ENCODE assay signal across 9 cellular contexts in the genomic region with DNA sequence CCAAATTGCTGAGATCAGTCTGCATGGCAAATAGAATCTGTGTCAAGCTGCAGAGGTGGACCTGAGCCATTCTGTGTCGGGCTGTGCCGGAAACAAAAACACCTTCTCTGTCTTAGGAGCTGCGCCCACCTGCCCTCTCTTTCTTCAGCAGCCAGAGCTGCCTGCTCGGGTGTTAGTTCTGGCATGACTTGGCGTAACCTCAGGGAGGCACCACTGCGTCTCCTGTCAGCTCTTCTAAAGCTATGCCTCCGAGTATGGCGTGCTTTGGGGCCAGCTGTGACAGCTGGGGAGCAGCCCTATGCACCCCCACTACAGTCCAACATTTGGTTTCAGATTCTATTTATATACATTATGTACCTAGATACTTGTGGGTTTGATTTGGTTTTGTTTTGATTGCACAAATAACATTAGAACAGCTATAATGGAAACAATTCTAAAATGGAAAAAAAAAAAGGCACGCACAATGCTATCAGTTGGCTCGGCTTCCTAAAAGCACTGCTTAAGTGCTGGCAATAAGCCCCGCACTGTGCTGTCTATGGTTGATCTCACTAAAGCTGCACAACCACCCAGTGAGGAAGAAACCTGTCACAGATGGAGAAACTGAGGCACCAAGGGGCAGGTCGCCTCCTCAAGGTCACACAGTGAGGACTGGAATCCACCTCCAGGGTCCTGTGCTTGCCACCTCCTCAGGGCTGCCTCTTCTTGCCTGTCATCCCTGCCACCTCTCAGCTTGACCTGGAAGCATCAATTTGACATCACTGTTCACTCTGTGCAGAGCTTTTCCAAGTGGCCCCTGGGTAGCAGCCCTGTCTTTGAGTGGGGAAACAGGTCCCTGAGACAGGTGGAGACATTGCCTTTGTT. TPM values are rescaled to one million over a fixed set of nuclear protein-coding genes. Genes with fewer than 3 reads are reported as not detected.
DNase-seq lines count a peak whose midpoint lies in the region; ATAC-seq, FAIRE-seq and TF ChIP-seq lines count a peak whose summit lies in the region.
"Had no signal": no experiment of that assay in that cellular context is flagged by ENCODE, and none has a peak within 500 bp of the region (broad histone marks: within the 10 kb centered on the region; RNA-seq: fewer than 3 reads in every experiment).

No MANE protein-coding gene starts in this region.

- H3K36me3 Mint-ChIP-seq in naive B cell = no peaks in the 10 kb centered on the region

- DNase-seq in DMS79 treated with DMSO at 0.1 percent for 48 hours (lab: John Stamatoyannopoulos, UW) (peak; percentile 28), DMS79 (lab: John Stamatoyannopoulos, UW) (no peak), OCI-M1 (lab: John Stamatoyannopoulos, UW) (peak; percentile 11), bronchial epithelial cell (ENCODE audit: low read depth) (no peak), naive B cell (peak; percentile 40), iPS-NIHi11 (ENCODE audit: low spot score) (no peak), KG1 (lab: John Stamatoyannopoulos, UW) (no peak)

- H3K36me3 ChIP-seq in bronchial epithelial cell (ENCODE audit: control insufficient read depth, insufficient read depth, low read length) = no peaks in the 10 kb centered on the region

- no peak for FAIRE-seq in bronchial epithelial cell (lab: Jason Lieb, UNC)
- FAIRE-seq: A204.1 had no signal

- peak overlapping the region in 7 of 8 donors; percentile 58 to 85 (median 66) for H3K4me3 Mint-ChIP-seq in naive B cell

- ATAC-seq in HG02840 (IDR thresholded peaks at IDR 0.05; ENCODE audit: low FRiP score, unreplicated experiment) = peak; percentile 91
- ATAC-seq in naive B cell (ENCODE audit: low read depth in 2 of 2) = peak; percentile 97 to 99

- no peaks in the 10 kb centered on the region for H3K27me3 ChIP-seq in bronchial epithelial cell (ENCODE audit: control insufficient read depth, insufficient read depth, low read length)

- H3K27me3 Mint-ChIP-seq in naive B cell = peaks cover 0 to 6% (median 0%) of the 10 kb centered on the region in 3 donors

- peak; percentile 47 for TF ChIP-seq CTCF in bronchial epithelial cell (IDR thresholded peaks at IDR 0.05; ENCODE audit: insufficient read depth, low read length, severe bottlenecking)

- no peaks in the 10 kb centered on the region for H3K9me3 Mint-ChIP-seq in naive B cell

- peak overlapping the region in 3 of 6 donors; percentile 4 to 80 (median 40) for H3K27ac Mint-ChIP-seq in naive B cell

- H3K4me1 Mint-ChIP-seq in naive B cell = peaks cover 9 to 22% (median 15%) of the 10 kb centered on the region in 3 donors

- H3K4me3 ChIP-seq in bronchial epithelial cell (ENCODE audit: low read depth, low read length) = no peak overlapping the region

RNA-seq across cellular contexts. Expression of a gene that starts 18.7 kb away (rescaled TPM):
- total RNA-seq in bronchial epithelial cell = 21.1 and 45.3 TPM in 2 replicates
- polyA plus RNA-seq in naive B cell (ENCODE audit: low read depth in 6 of 6) = under 1 TPM in 5 of 6 donors, not detected in 1; 0.17 to 0.72 (median 0.65) TPM

RNA-seq across cellular contexts. Expression of a gene that starts 58.3 kb away (rescaled TPM):
- total RNA-seq in bronchial epithelial cell = 0.13 TPM in 1 of 2 replicates, not detected in the other
- under 1 TPM in 2 of 6 donors, not detected in 4; 0.11 to 0.55 TPM for polyA plus RNA-seq in naive B cell (ENCODE audit: low read depth in 6 of 6)

Comparison
In these comparisons a context has a peak if more than half of its experiments do, and no peak if none do; other contexts are left out.
1. DNase-seq: peak in DMS79 treated with DMSO at 0.1 percent for 48 hours (single experiment), OCI-M1 (single experiment) and naive B cell (single experiment); none in DMS79 (single experiment), bronchial epithelial cell (single experiment), iPS-NIHi11 (single experiment) and KG1 (single experiment).